ENCODE assay signal across 9 cellular contexts in the genomic region with DNA sequence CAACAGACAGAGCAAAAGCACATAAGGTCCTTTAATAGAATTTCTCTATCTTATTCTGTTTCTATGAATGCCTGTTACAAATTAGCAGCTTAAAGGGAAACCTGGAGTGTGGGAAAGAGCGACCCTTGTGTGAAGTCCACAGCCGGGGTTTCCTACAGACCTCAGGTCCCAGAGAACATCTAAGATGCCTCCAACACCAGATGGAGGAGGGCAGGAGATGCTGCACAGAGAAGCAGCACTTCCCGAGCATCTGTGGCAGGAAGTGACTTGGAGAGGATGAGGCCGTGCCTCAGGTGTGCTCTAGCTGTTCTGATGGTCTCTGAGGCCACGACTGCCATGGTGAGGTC. TPM values are rescaled to one million over a fixed set of nuclear protein-coding genes. Genes with fewer than 3 reads are reported as not detected.
DNase-seq lines count a peak whose midpoint lies in the region; ATAC-seq and TF ChIP-seq lines count a peak whose summit lies in the region.
"Had no signal": no experiment of that assay in that cellular context is flagged by ENCODE, and none has a peak within 500 bp of the region (broad histone marks: within the 10 kb centered on the region; RNA-seq: fewer than 3 reads in every experiment).

No MANE protein-coding gene starts in this region.

- H3K4me1 ChIP-seq in BLaER1 (peaks cover 99% of the 10 kb centered on the region), MM.1S (ENCODE audit: low read length) (peaks cover 94% of the 10 kb centered on the region), duodenal mucosa (ENCODE audit: control insufficient read depth in 1 of 2, insufficient read depth in 2 of 2, low read length in 2 of 2) (peaks cover 95 to 96% of the 10 kb centered on the region in 2 donors), neuronal stem cell (ENCODE audit: control insufficient read depth in 2 of 2, insufficient read depth in 1 of 2, low read depth in 1 of 2, low read length in 2 of 2) (peaks cover 0 to 10% of the 10 kb centered on the region in 2 donors)

- H4K8ac ChIP-seq in neuronal stem cell (ENCODE audit: low read depth, low read length) = no peak overlapping the region

- H2AK5ac ChIP-seq in neuronal stem cell (ENCODE audit: low read depth, low read length) = no peak overlapping the region

- H2BK5ac ChIP-seq in neuronal stem cell (ENCODE audit: low read length) = no peak overlapping the region

- no peak overlapping the region for H4K91ac ChIP-seq in neuronal stem cell (ENCODE audit: low read depth, low read length, poor library complexity)

- H3K4me2 ChIP-seq in BLaER1 (peak overlapping the region; percentile 94), MM.1S (ENCODE audit: low read depth, low read length) (peak overlapping the region; percentile 75), neuronal stem cell (ENCODE audit: insufficient read depth, low read length, poor library complexity, severe bottlenecking) (no peak overlapping the region)

- H3K9ac ChIP-seq in BLaER1 (peak overlapping the region; percentile 75), MM.1S (ENCODE audit: low read length) (peak overlapping the region; percentile 57), duodenal mucosa (ENCODE audit: low read depth in 1 of 2, low read length in 2 of 2) (peak overlapping the region; percentile 41 to 73), neuronal stem cell (ENCODE audit: low read depth, low read length, poor library complexity) (peak overlapping the region; percentile 17)

- no peaks in the 10 kb centered on the region for H4K20me1 ChIP-seq in BLaER1
- no peaks in the 10 kb centered on the region for H4K20me1 ChIP-seq in MM.1S (ENCODE audit: insufficient read depth, low read length)

- H2BK15ac ChIP-seq in neuronal stem cell (ENCODE audit: low read length) = no peak overlapping the region

- no peak for TF ChIP-seq CTCF in MM.1S (IDR thresholded peaks at IDR 0.05; ENCODE audit: low read length)

- H3K18ac ChIP-seq in neuronal stem cell (ENCODE audit: low read length) = peak overlapping the region; percentile 1

- peaks cover 62% of the 10 kb centered on the region for H3K79me2 ChIP-seq in MM.1S (ENCODE audit: low read length)

- no peak overlapping the region for H3K14ac ChIP-seq in neuronal stem cell (ENCODE audit: low read length)

- no peak overlapping the region for H3K23ac ChIP-seq in neuronal stem cell (ENCODE audit: low read depth, low read length, poor library complexity)

- no peak overlapping the region for H2AFZ ChIP-seq in MM.1S (ENCODE audit: low read length)
- H2AFZ ChIP-seq in neuronal stem cell (ENCODE audit: low read length) = no peak overlapping the region

- no peak for ATAC-seq in HG02588 (IDR thresholded peaks at IDR 0.05; ENCODE audit: unreplicated experiment)
- ATAC-seq in GM18868 (IDR thresholded peaks at IDR 0.05; ENCODE audit: unreplicated experiment) = no peak
- no peak for ATAC-seq in HG02678 (IDR thresholded peaks at IDR 0.05; ENCODE audit: unreplicated experiment)

- DNase-seq in MM.1S = peak; percentile 49
- DNase-seq in neuronal stem cell (ENCODE audit: low spot score) = no peak
- DNase-seq in Ammon's horn (ENCODE audit: low spot score) = no peak
- DNase-seq: NCI-H146 had no signal

- H3K27ac ChIP-seq in BLaER1 (peak overlapping the region; percentile 92), MM.1S (ENCODE audit: low read length) (peak overlapping the region; percentile 89), duodenal mucosa (ENCODE audit: low read depth, low read length) (peak overlapping the region; percentile 84), neuronal stem cell (replicated peaks; ENCODE audit: low read length) (no peak overlapping the region)

- no peak overlapping the region for H2BK120ac ChIP-seq in neuronal stem cell (ENCODE audit: low read depth, low read length)

- H3K4me3 ChIP-seq in BLaER1 (peak overlapping the region; percentile 56), MM.1S (ENCODE audit: low read length) (peak overlapping the region; percentile 39), duodenal mucosa (ENCODE audit: low read depth in 1 of 2, low read length in 2 of 2) (peak overlapping the region; percentile 56 to 57), neuronal stem cell (ENCODE audit: low read length in 2 of 2) (no peak overlapping the region)

- H3K79me1 ChIP-seq in neuronal stem cell (ENCODE audit: low read depth, low read length) = no peaks in the 10 kb centered on the region

- H2BK12ac ChIP-seq in neuronal stem cell (ENCODE audit: low read length) = no peak overlapping the region

- no peak overlapping the region for H3K4ac ChIP-seq in neuronal stem cell (ENCODE audit: low read length)

- no peaks in the 10 kb centered on the region for H3K9me3 ChIP-seq in BLaER1
- H3K9me3 ChIP-seq in MM.1S (replicated peaks; ENCODE audit: insufficient read depth, low read length) = no peaks in the 10 kb centered on the region
- H3K9me3 ChIP-seq in duodenal mucosa (ENCODE audit: control insufficient read depth in 1 of 2, low read length in 2 of 2) = no peaks in the 10 kb centered on the region
- no peaks in the 10 kb centered on the region for H3K9me3 ChIP-seq in neuronal stem cell (replicated peaks in 1 of 2; ENCODE audit: control insufficient read depth in 2 of 2, insufficient read depth in 1 of 2, low read depth in 1 of 2, low read length in 2 of 2)

- no CpG with 5 or more reads among the region's 5 CpGs for WGBS in neuronal stem cell (ENCODE audit: extremely low coverage in 2 of 2, insufficient read length in 2 of 2, insufficient replicate concordance in 1 of 2), 2 donors

- H3K9me2 ChIP-seq in MM.1S (replicated peaks; ENCODE audit: insufficient read depth, low read length) = no peaks in the 10 kb centered on the region

- H3K36me3 ChIP-seq in BLaER1 (0 out of 2 replicates have a peak, but pooled peaks cover 6% of the 10 kb centered on the region), MM.1S (replicated peaks; ENCODE audit: insufficient read depth, low read length) (no peaks in the 10 kb centered on the region), duodenal mucosa (ENCODE audit: control insufficient read depth in 1 of 2, insufficient read depth in 2 of 2, low read length in 2 of 2) (peaks cover 0 to 10% of the 10 kb centered on the region in 2 donors), neuronal stem cell (replicated peaks in 1 of 2; ENCODE audit: control insufficient read depth in 2 of 2, insufficient read depth in 2 of 2, low read length in 2 of 2) (no peaks in the 10 kb centered on the region)

- H3K27me3 ChIP-seq in BLaER1 (no peaks in the 10 kb centered on the region), MM.1S (replicated peaks; ENCODE audit: insufficient read depth, low read length) (no peaks in the 10 kb centered on the region), duodenal mucosa (ENCODE audit: control insufficient read depth in 1 of 2, insufficient read depth in 2 of 2, low read length in 2 of 2) (no peaks in the 10 kb centered on the region), neuronal stem cell (ENCODE audit: control insufficient read depth in 3 of 3, insufficient read depth in 3 of 3, low read depth in 1 of 3, low read length in 3 of 3) (no peaks in the 10 kb centered on the region)

- H3F3A ChIP-seq in MM.1S (ENCODE audit: insufficient read depth, low read length) = peaks cover 62% of the 10 kb centered on the region

RNA-seq across cellular contexts. Expression of a gene that starts 26.8 kb away (rescaled TPM):
- 1.4 TPM for polyA plus RNA-seq in neuronal stem cell (2013, experiment 1 of 2)
- 1.5 TPM for polyA plus RNA-seq in neuronal stem cell (2013, experiment 2 of 2)

Comparison
In these comparisons a context has a peak if more than half of its experiments do, and no peak if none do; other contexts are left out.
1. H3K4me3 ChIP-seq: peak in BLaER1 (single experiment), MM.1S (single experiment) and duodenal mucosa (2 of 2); none in neuronal stem cell (0 of 2).
2. H3K9ac ChIP-seq: peak in every context shown above with its lines; median percentile 75 in BLaER1; 57 in MM.1S; 57 in duodenal mucosa; 17 in neuronal stem cell.